30 cellular contexts compared by ENCODE assay signal in genomic region chr18:31072175-31072574, GRCh38. TPM values are rescaled to one million over a fixed set of nuclear protein-coding genes. Genes with fewer than 3 reads are reported as not detected.
"Had no signal": no experiment of that assay in that cellular context is flagged by ENCODE, and none has a peak within 500 bp of the region (broad histone marks: within the 10 kb centered on the region; RNA-seq: fewer than 3 reads in every experiment).

No MANE protein-coding gene starts in this region.

- H3K27me3 Mint-ChIP-seq: activated B cell treated with CpG ODN at 0.5 μM for 24 hours; activated CD8-positive, alpha-beta T cell treated with anti-CD3 and anti-CD28 coated beads for 36 hours; activated T-helper 17 cell treated with anti-CD3 and anti-CD28 coated beads, Interleukin-2, amount 50 U/mL, for 72 hours; central memory CD8-positive, alpha-beta T cell; effector memory CD8-positive, alpha-beta T cell; T-helper 17 cell had no signal

- H3K9me3 ChIP-seq: esophagus muscularis mucosa had no signal

- DNase-seq: activated B cell treated with CpG ODN at 0.5 μM for 24 hours; activated CD4-positive, alpha-beta T cell treated with anti-CD3 and anti-CD28 coated beads for 48 hours; activated CD4-positive, alpha-beta T cell treated with anti-CD3 and anti-CD28 coated beads, Interleukin-2, amount 50 U/mL, for 1 hour; activated CD4-positive, alpha-beta T cell treated with anti-CD3 and anti-CD28 coated beads, Interleukin-2, amount 50 U/mL, for 48 hours; activated CD8-positive, alpha-beta memory T cell treated with anti-CD3 and anti-CD28 coated beads for 24 hours; activated CD8-positive, alpha-beta T cell treated with anti-CD3 and anti-CD28 coated beads for 36 hours; activated effector memory CD4-positive, alpha-beta T cell treated with Interleukin-2 at 50 U/mL for 16 hours; activated gamma-delta T cell treated with Interleukin-2 at 50 U/mL for 16 hours; activated naive CD4-positive, alpha-beta T cell treated with anti-CD3 and anti-CD28 coated beads, Interleukin-2, amount 50 U/mL, for 16 hours; activated naive CD4-positive, alpha-beta T cell treated with Interleukin-2 at 50 U/mL for 16 hours; activated T-cell treated with anti-CD3 and anti-CD28 coated beads, Interleukin-2, amount 50 U/mL, for 4 hours; amniotic stem cell; anterior cingulate cortex; brain microvascular endothelial cell; cortex of kidney; dermis blood vessel endothelial cell; effector CD4-positive, alpha-beta T cell; effector memory CD8-positive, alpha-beta T cell; erythroblast; head of caudate nucleus; T-helper 1 cell; T-helper 17 cell; T1000; WERI-Rb-1 had no signal

- H3K27ac Mint-ChIP-seq: activated B cell treated with CpG ODN at 0.5 μM for 24 hours; activated CD8-positive, alpha-beta T cell treated with anti-CD3 and anti-CD28 coated beads for 36 hours; activated naive CD8-positive, alpha-beta T cell; activated T-helper 17 cell treated with anti-CD3 and anti-CD28 coated beads, Interleukin-2, amount 50 U/mL, for 72 hours; effector memory CD8-positive, alpha-beta T cell; T-helper 17 cell; T-helper 2 cell treated with Interferon-gamma antibody and Interleukin-4, amounts not matched to agents 5 μg/mL and 100 μg/mL, for 36 hours had no signal

- H3K36me3 ChIP-seq: brain microvascular endothelial cell had no signal

- H3K4me3 Mint-ChIP-seq: activated B cell treated with CpG ODN at 0.5 μM for 24 hours; activated CD8-positive, alpha-beta T cell treated with anti-CD3 and anti-CD28 coated beads for 36 hours; activated naive CD8-positive, alpha-beta T cell; activated T-cell treated with anti-CD3 and anti-CD28 coated beads, Interleukin-2, amount 50 U/mL, for 4 hours; activated T-helper 17 cell treated with anti-CD3 and anti-CD28 coated beads, Interleukin-2, amount 50 U/mL, for 72 hours; central memory CD8-positive, alpha-beta T cell; effector memory CD8-positive, alpha-beta T cell; T-helper 17 cell; T-helper 2 cell treated with Interferon-gamma antibody and Interleukin-4, amounts not matched to agents 5 μg/mL and 100 μg/mL, for 36 hours had no signal

- H3K4me3 ChIP-seq: esophagus muscularis mucosa had no signal

- H3K27me3 ChIP-seq: brain microvascular endothelial cell, esophagus muscularis mucosa had no signal

- H3K27ac ChIP-seq: brain microvascular endothelial cell, esophagus muscularis mucosa, WERI-Rb-1 had no signal

- H3K4me1 Mint-ChIP-seq: activated B cell treated with CpG ODN at 0.5 μM for 24 hours; activated T-helper 17 cell treated with anti-CD3 and anti-CD28 coated beads, Interleukin-2, amount 50 U/mL, for 72 hours; central memory CD8-positive, alpha-beta T cell; T-helper 17 cell had no signal

- H3K36me3 Mint-ChIP-seq: activated naive CD8-positive, alpha-beta T cell had no signal

- H3K4me1 ChIP-seq: esophagus muscularis mucosa had no signal

- ATAC-seq: activated CD4-positive, CD25-positive, alpha-beta regulatory T cell treated with anti-CD3 and anti-CD28 coated beads, Interleukin-2, amount 50 U/mL, for 24 hours; activated CD8-positive, alpha-beta T cell treated with anti-CD3 and anti-CD28 coated beads for 36 hours; activated T-cell treated with anti-CD3 and anti-CD28 coated beads, Interleukin-2, amount 50 U/mL, for 4 hours; activated T-helper 17 cell treated with anti-CD3 and anti-CD28 coated beads, Interleukin-2, amount 50 U/mL, for 72 hours; effector memory CD8-positive, alpha-beta T cell; T-helper 17 cell had no signal

RNA-seq across cellular contexts. Expression of gene DSC3, which starts 29.6 kb away (rescaled TPM):
- total RNA-seq: activated B cell treated with CpG ODN at 0.5 μM for 24 hours; activated T-cell treated with anti-CD3 and anti-CD28 coated beads, Interleukin-2, amount 50 U/mL, for 4 hours; activated T-helper 17 cell treated with anti-CD3 and anti-CD28 coated beads, Interleukin-2, amount 50 U/mL, for 72 hours; T-helper 17 cell had no signal

RNA-seq across cellular contexts. Expression of gene DSC2, which starts 30.0 kb away (rescaled TPM):
- total RNA-seq: activated B cell treated with CpG ODN at 0.5 μM for 24 hours; activated CD8-positive, alpha-beta T cell treated with anti-CD3 and anti-CD28 coated beads for 36 hours; activated T-helper 17 cell treated with anti-CD3 and anti-CD28 coated beads, Interleukin-2, amount 50 U/mL, for 72 hours had no signal
